Comparison of ENCODE assay signal across 16 cellular contexts in the genomic region with DNA sequence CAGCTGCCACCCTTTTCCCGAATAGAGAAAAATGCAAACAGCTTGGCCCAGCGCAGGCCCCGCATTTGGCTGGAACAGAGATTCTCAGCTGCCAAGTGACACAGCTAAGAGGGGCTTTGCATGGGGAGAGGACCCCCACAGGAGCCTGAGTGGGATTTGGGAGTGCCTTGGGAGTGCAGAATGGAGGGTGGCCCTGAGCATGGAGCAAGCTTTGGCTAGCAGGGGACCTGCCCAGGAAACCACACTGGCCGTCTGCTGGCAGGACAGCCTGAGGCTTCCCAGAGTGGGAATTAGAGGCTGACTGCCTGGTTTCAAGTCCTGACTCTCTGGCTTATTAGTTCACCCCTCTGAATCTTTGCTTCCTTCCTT. TPM values are rescaled to one million over a fixed set of nuclear protein-coding genes. Genes with fewer than 3 reads are reported as not detected.
DNase-seq lines count a peak whose midpoint lies in the region; ATAC-seq and TF ChIP-seq lines count a peak whose summit lies in the region.
"Had no signal": no experiment of that assay in that cellular context is flagged by ENCODE, and none has a peak within 500 bp of the region (broad histone marks: within the 10 kb centered on the region; RNA-seq: fewer than 3 reads in every experiment).

No MANE protein-coding gene starts in this region.

- H3K4me2 ChIP-seq in neural progenitor cell = peak overlapping the region; percentile 65

- BruUV-seq in Calu3 (replicated peaks; lab: Mats Ljungman, UMichigan) = no TSS peak

- H4K20me1 ChIP-seq in neural progenitor cell (ENCODE audit: low read depth) = peaks cover 6% of the 10 kb centered on the region

- intact Hi-C loops in Calu3 (cut with micrococcal nuclease; ENCODE audit: unreplicated experiment) = no loop called here

- H3K4me1 Mint-ChIP-seq in neural progenitor cell = peaks cover 49% of the 10 kb centered on the region
- no peaks in the 10 kb centered on the region for H3K4me1 Mint-ChIP-seq in stimulated activated memory B cell treated with anti-CD40 and anti-IgM and Interleukin-4, amounts not matched to agents 10 μg/mL and 1 μg/mL and 100 μg/mL, for 72 hours
- H3K4me1 Mint-ChIP-seq in Calu3 (ENCODE audit: low read depth, unreplicated experiment) = peaks cover 7% of the 10 kb centered on the region
- H3K4me1 Mint-ChIP-seq: T-helper 17 cell had no signal

- H2AFZ ChIP-seq in neural progenitor cell (replicated peaks) = no peak overlapping the region

- H3K4me3 Mint-ChIP-seq in neural progenitor cell (no peak overlapping the region), Calu3 (ENCODE audit: low read depth, unreplicated experiment) (no peak overlapping the region)
- no peak overlapping the region for H3K4me3 Mint-ChIP-seq in stimulated activated memory B cell treated with anti-CD40 and anti-IgM and Interleukin-4, amounts not matched to agents 10 μg/mL and 1 μg/mL and 100 μg/mL, for 72 hours
- H3K4me3 Mint-ChIP-seq: T-helper 17 cell had no signal

- no peaks in the 10 kb centered on the region for H3K79me2 ChIP-seq in neural progenitor cell (ENCODE audit: low read depth)

- TF ChIP-seq CTCF in WERI-Rb-1 (IDR thresholded peaks at IDR 0.05; ENCODE audit: low read depth, low read length) (no peak), epithelial cell of esophagus (IDR thresholded peaks at IDR 0.05; ENCODE audit: insufficient read depth, low read depth, low read length, missing control alignments) (no peak), neural progenitor cell (IDR thresholded peaks at IDR 0.05) (no peak), suprapubic skin (IDR thresholded peaks at IDR 0.05) (no peak), Calu3 (IDR thresholded peaks at IDR 0.05; ENCODE audit: unreplicated experiment) (no peak)

- peaks cover 26% of the 10 kb centered on the region for H3F3A ChIP-seq in neural progenitor cell (ENCODE audit: low read depth)

- H3K27me3 ChIP-seq in WERI-Rb-1 (ENCODE audit: insufficient read depth, low read depth, severe bottlenecking) (no peaks in the 10 kb centered on the region), neural progenitor cell (no peaks in the 10 kb centered on the region), suprapubic skin (no peaks in the 10 kb centered on the region)

- H3K9ac ChIP-seq in neural progenitor cell = no peak overlapping the region

- ATAC-seq in stimulated activated memory B cell treated with anti-CD40 and anti-IgM and Interleukin-4, amounts not matched to agents 10 μg/mL and 1 μg/mL and 100 μg/mL, for 72 hours = no peak
- ATAC-seq in GM18909 (IDR thresholded peaks at IDR 0.05; ENCODE audit: poor library complexity, unreplicated experiment) = no peak
- ATAC-seq in GM18873 (IDR thresholded peaks at IDR 0.05; ENCODE audit: low FRiP score, unreplicated experiment) = no peak
- ATAC-seq: activated CD4-positive, CD25-positive, alpha-beta regulatory T cell treated with anti-CD3 and anti-CD28 coated beads, Interleukin-2, amount 50 U/mL, for 24 hours; T-helper 17 cell had no signal

- TF ChIP-seq EP300 in suprapubic skin (IDR thresholded peaks at IDR 0.05) = no peak

- H3K4me3 ChIP-seq in WERI-Rb-1 (ENCODE audit: low read depth, low read length) = no peak overlapping the region
- no peak overlapping the region for H3K4me3 ChIP-seq in epithelial cell of esophagus (ENCODE audit: low read length)
- H3K4me3 ChIP-seq in neural progenitor cell = no peak overlapping the region
- H3K4me3 ChIP-seq in suprapubic skin = no peak overlapping the region
- H3K4me3 ChIP-seq: HAP-1 had no signal

- peak overlapping the region; percentile 63 for H3K27ac Mint-ChIP-seq in neural progenitor cell
- H3K27ac Mint-ChIP-seq in stimulated activated memory B cell treated with anti-CD40 and anti-IgM and Interleukin-4, amounts not matched to agents 10 μg/mL and 1 μg/mL and 100 μg/mL, for 72 hours = no peak overlapping the region
- H3K27ac Mint-ChIP-seq in Calu3 (ENCODE audit: unreplicated experiment) = no peak overlapping the region

- TF ChIP-seq POLR2A in suprapubic skin (IDR thresholded peaks at IDR 0.05) = no peak

- DNase-seq in WERI-Rb-1 = no peak
- peak; percentile 46 for DNase-seq in epithelial cell of esophagus (ENCODE audit: low read depth)
- no peak for DNase-seq in neural progenitor cell (ENCODE audit: low spot score)
- DNase-seq in suprapubic skin (ENCODE audit: low spot score in 2 of 2) = no peak
- DNase-seq in Calu3 = no peak
- DNase-seq: activated gamma-delta T cell treated with Interleukin-2 at 50 U/mL for 16 hours, NCI-H1436, NCI-H226, T-helper 17 cell had no signal

- WGBS in suprapubic skin = 27% methylated on average over 4 of the region's 4 CpGs

- peaks cover 36% of the 10 kb centered on the region for H3K4me1 ChIP-seq in neural progenitor cell
- peaks cover 62% of the 10 kb centered on the region for H3K4me1 ChIP-seq in suprapubic skin

- H3K27me3 Mint-ChIP-seq in neural progenitor cell (ENCODE audit: insufficient read depth, low read depth) (peaks cover 7% of the 10 kb centered on the region), Calu3 (ENCODE audit: unreplicated experiment) (no peaks in the 10 kb centered on the region)
- no peaks in the 10 kb centered on the region for H3K27me3 Mint-ChIP-seq in stimulated activated memory B cell treated with anti-CD40 and anti-IgM and Interleukin-4, amounts not matched to agents 10 μg/mL and 1 μg/mL and 100 μg/mL, for 72 hours
- H3K27me3 Mint-ChIP-seq: T-helper 17 cell had no signal

- H3K36me3 ChIP-seq in WERI-Rb-1 (peaks cover 3% of the 10 kb centered on the region; the same call in 1 of the 2 replicates), neural progenitor cell (no peaks in the 10 kb centered on the region), suprapubic skin (no peaks in the 10 kb centered on the region)
- H3K36me3 ChIP-seq: HAP-1 had no signal

- no peaks in the 10 kb centered on the region for H3K9me3 ChIP-seq in WERI-Rb-1 (ENCODE audit: severe bottlenecking)
- H3K9me3 ChIP-seq in neural progenitor cell (ENCODE audit: low read depth) = no peaks in the 10 kb centered on the region
- H3K9me3 ChIP-seq in suprapubic skin = no peaks in the 10 kb centered on the region
- H3K9me3 ChIP-seq: HAP-1 had no signal

- H3K27ac ChIP-seq in WERI-Rb-1 (peak overlapping the region; percentile 11), neural progenitor cell (peak overlapping the region; percentile 57), suprapubic skin (peak overlapping the region; percentile 92)

- no peaks in the 10 kb centered on the region for H3K36me3 Mint-ChIP-seq in neural progenitor cell
- no peaks in the 10 kb centered on the region for H3K36me3 Mint-ChIP-seq in stimulated activated memory B cell treated with anti-CD40 and anti-IgM and Interleukin-4, amounts not matched to agents 10 μg/mL and 1 μg/mL and 100 μg/mL, for 72 hours
- H3K36me3 Mint-ChIP-seq in Calu3 (ENCODE audit: insufficient read depth, unreplicated experiment) = no peaks in the 10 kb centered on the region

- H3K9me3 Mint-ChIP-seq in neural progenitor cell (no peaks in the 10 kb centered on the region), Calu3 (ENCODE audit: low read depth, unreplicated experiment) (no peaks in the 10 kb centered on the region)
- no peaks in the 10 kb centered on the region for H3K9me3 Mint-ChIP-seq in stimulated activated memory B cell treated with anti-CD40 and anti-IgM and Interleukin-4, amounts not matched to agents 10 μg/mL and 1 μg/mL and 100 μg/mL, for 72 hours

- CTCF ChIA-PET in Calu3 (lab: Charles Lee) = no interaction called here

RNA-seq across cellular contexts. Expression of gene PCARE, which starts 8.9 kb away (rescaled TPM):
- not detected in 2 replicates for total RNA-seq in neural progenitor cell (ENCODE audit: low replicate concordance)
- total RNA-seq in suprapubic skin = under 1 TPM; 0.04 to 0.34 (median 0.14) TPM
- total RNA-seq in Calu3 (2022) = not detected in 2 replicates
- total RNA-seq: G401, HT1080, T-helper 17 cell had no signal

RNA-seq across cellular contexts. Expression of gene CLIP4, which starts 49.8 kb away (rescaled TPM):
- 1.5 and 2.1 TPM in 2 replicates for total RNA-seq in neural progenitor cell (ENCODE audit: low replicate concordance)
- total RNA-seq in suprapubic skin = 100 to 1,000 TPM in 1 of 4 donors, 10 to 100 TPM in 3; 61.9 to 173 (median 67.4) TPM
- 136 and 184 TPM in 2 replicates for total RNA-seq in Calu3 (2022)

Comparison
In these comparisons a context has a peak if more than half of its experiments do, and no peak if none do; other contexts are left out.
1. H3K27ac ChIP-seq: peak in every context shown above with its lines; median percentile 92 in suprapubic skin; 57 in neural progenitor cell; 11 in WERI-Rb-1.
2. RNA of gene CLIP4, which starts 49.8 kb away (total RNA-seq): 136 to 184 TPM in Calu3 and 61.9 to 173 TPM in suprapubic skin; 1.5 to 2.1 TPM in neural progenitor cell; every median in the first group is over 10 times any median in the second.